In the genomic region with DNA sequence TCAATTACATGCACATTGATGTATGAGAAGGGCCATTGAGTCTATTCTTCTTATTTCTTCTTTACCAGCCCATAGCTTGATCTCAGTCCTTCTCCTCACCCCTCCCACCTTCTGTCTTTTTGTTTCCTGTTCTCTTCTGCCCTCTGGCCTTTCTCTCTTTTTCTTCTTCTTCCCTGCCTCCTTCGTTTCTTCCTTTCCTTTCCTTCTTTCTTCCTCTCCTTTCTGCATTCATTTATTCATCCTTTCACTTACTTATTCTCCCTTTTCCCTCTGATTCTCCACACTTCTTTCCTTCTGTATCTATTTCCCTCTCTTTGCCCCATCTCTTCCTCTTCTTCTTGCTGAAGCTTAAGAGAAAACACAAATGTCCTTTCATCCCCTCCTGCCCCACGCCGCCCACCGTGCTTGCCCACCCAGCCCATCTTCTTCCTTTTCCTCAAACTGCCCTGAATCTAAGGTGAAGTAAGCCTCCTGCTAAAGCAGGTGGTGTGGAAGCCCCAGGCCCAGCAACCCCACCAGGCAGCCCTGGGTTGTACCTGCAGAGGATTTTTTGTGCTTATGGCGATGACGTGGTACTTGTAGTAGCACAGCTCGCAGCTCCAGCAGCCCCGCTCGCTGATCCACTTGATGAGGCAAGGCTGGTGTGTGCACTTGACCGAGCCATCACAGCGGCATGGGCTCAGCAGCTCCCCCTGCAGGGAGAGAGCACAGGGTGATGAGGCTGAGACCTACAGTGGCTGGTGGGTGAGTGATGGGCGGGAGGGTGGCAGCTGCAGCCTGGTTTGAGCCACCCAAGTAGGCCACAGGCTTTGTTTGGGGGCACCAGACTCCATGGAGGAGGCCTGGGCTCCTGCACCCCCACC, we compare ENCODE assay signal across 8 cellular contexts.
A peak's percentile ranks its signal among the peaks of the same experiment; 100 is the strongest.
DNase-seq lines count a peak whose midpoint lies in the region; ATAC-seq, FAIRE-seq and TF ChIP-seq lines count a peak whose summit lies in the region.

No MANE protein-coding gene starts in this region.

- peak; percentile 62 for DNase-seq in activated CD4-positive, alpha-beta T cell treated with anti-CD3 and anti-CD28 coated beads for 48 hours
- no peak for DNase-seq in activated CD4-positive, alpha-beta T cell treated with anti-CD3 and anti-CD28 coated beads for 1 hour
- DNase-seq in K562 (ENCODE audit: extremely low read depth in 1 of 4, low spot score in 3 of 4), result peak; percentile 39 to 63 (median 54)
- DNase-seq in stimulated activated CD4-positive, alpha-beta T cell treated with anti-CD3 and anti-CD28 coated beads, Interleukin-1b, Interleukin-23, amount 100 ng/mL, for 48 hours, result peak; percentile 48
- no peak for DNase-seq in kidney tubule cell (ENCODE audit: low spot score)
- DNase-seq in DMS79 (lab: John Stamatoyannopoulos, UW), result no peak
- no peak for DNase-seq in CD8-positive, alpha-beta T cell

- no peak for TF ChIP-seq EP300 in K562 (IDR thresholded peaks at IDR 0.05; ENCODE audit: low read length)

- TF ChIP-seq RAD21 in K562 (CRISPR knock-in tag; conservative IDR thresholded peaks at IDR 0.05 in 1 of 2, IDR thresholded peaks at IDR 0.05 in 1 of 2), result peak; percentile 31 to 65

- ATAC-seq in HG03521 (IDR thresholded peaks at IDR 0.05; ENCODE audit: unreplicated experiment) (peak; percentile 51), K562 (peak; percentile 98)
- ATAC-seq in CD8-positive, alpha-beta T cell, result no peak

- no peaks in the 10 kb centered on the region for H3K36me3 ChIP-seq in K562 (ENCODE audit: control insufficient read depth, insufficient read depth, low read length)
- no peaks in the 10 kb centered on the region for H3K36me3 ChIP-seq in CD8-positive, alpha-beta T cell (ENCODE audit: insufficient read depth, low read length)

- BruUV-seq in K562 (replicated peaks; lab: Mats Ljungman, UMichigan), result no TSS peak

- H3K9me3 ChIP-seq in K562 (replicated peaks; ENCODE audit: control insufficient read depth, insufficient read depth, low read depth, low read length), result no peaks in the 10 kb centered on the region
- H3K9me3 ChIP-seq in CD8-positive, alpha-beta T cell (ENCODE audit: low read length), result no peaks in the 10 kb centered on the region

- no peak overlapping the region for H3K4me3 Mint-ChIP-seq in CD8-positive, alpha-beta T cell

- no peak overlapping the region for H3K4me2 ChIP-seq in K562 (ENCODE audit: insufficient read depth, low read length)

- H4K20me1 ChIP-seq in K562 (replicated peaks; ENCODE audit: control insufficient read depth, insufficient read depth, low read length), result no peaks in the 10 kb centered on the region

- no peaks in the 10 kb centered on the region for H3K27me3 Mint-ChIP-seq in CD8-positive, alpha-beta T cell (ENCODE audit: low read depth)

- POLR2A ChIA-PET in K562 (lab: Yijun Ruan, JAX), result interaction anchor here (0.6 to 1.3 kb wide), 3 partner anchors 8 to 107 kb away, joined by 3 to 5 read pairs (median 4); no protein-coding TSS in a partner anchor
- POLR2A ChIA-PET in CD8-positive, alpha-beta T cell (lab: Charles Lee), result no interaction called here

- no peak for TF ChIP-seq POLR2A in K562 (conservative IDR thresholded peaks at IDR 0.05)

- peak; percentile 68 to 75 (median 72) for TF ChIP-seq CTCF in K562 (IDR thresholded peaks at IDR 0.05 in 2 of 3, conservative IDR thresholded peaks at IDR 0.05 in 1 of 3; ENCODE audit: insufficient read depth in 2 of 3, low read depth in 1 of 3, low read length in 3 of 3)
- TF ChIP-seq CTCF in CD8-positive, alpha-beta T cell (IDR thresholded peaks at IDR 0.05), result no peak

- H3K27ac Mint-ChIP-seq in CD8-positive, alpha-beta T cell, result no peak overlapping the region

- H3K36me3 Mint-ChIP-seq in CD8-positive, alpha-beta T cell, result no peaks in the 10 kb centered on the region

- WGBS in K562 (ENCODE audit: insufficient coverage, low coverage, missing lambda C conversion rate), result 0% methylated on average over 5 of the region's 12 CpGs

- CTCF ChIA-PET in K562 (lab: Yijun Ruan, JAX; ENCODE audit: low intra/inter-chr PET ratio), result interaction anchor here (0.6 kb wide), 1 partner anchor 1408 kb away, joined by 3 read pairs; no protein-coding TSS in a partner anchor
- CTCF ChIA-PET in CD8-positive, alpha-beta T cell (lab: Charles Lee), result interaction anchor here (1.3 to 2.4 kb wide), 2 partner anchors 10 to 121 kb away, joined by 4 to 5 read pairs; no protein-coding TSS in a partner anchor

- in situ Hi-C loops in K562 (cut with MboI), result no loop called here

- peaks cover 3% of the 10 kb centered on the region for H3K4me1 Mint-ChIP-seq in CD8-positive, alpha-beta T cell (ENCODE audit: low read depth)

- no peak overlapping the region for H2AFZ ChIP-seq in K562 (ENCODE audit: low read depth, low read length)

- H3K27ac ChIP-seq in K562 (ENCODE audit: extremely low read depth, low read depth, low read length), result no peak overlapping the region
- no peak overlapping the region for H3K27ac ChIP-seq in CD8-positive, alpha-beta T cell (ENCODE audit: low read depth, low read length)

- H3K4me3 ChIP-seq in K562, result no peak overlapping the region
- no peak overlapping the region for H3K4me3 ChIP-seq in CD8-positive, alpha-beta T cell (ENCODE audit: low read depth, low read length)

- no peaks in the 10 kb centered on the region for H3K79me2 ChIP-seq in K562 (ENCODE audit: control insufficient read depth, insufficient read depth, low read length)

- FAIRE-seq in K562 (lab: Jason Lieb, UNC), result peak; percentile 51

- peaks cover 0 to 4% of the 10 kb centered on the region in 2 experiments; a peak in 2 of 5 replicates for H3K4me1 ChIP-seq in K562 (replicated peaks in 1 of 2; ENCODE audit: control insufficient read depth in 2 of 2, insufficient read depth in 2 of 2, low read length in 2 of 2)
- no peaks in the 10 kb centered on the region for H3K4me1 ChIP-seq in CD8-positive, alpha-beta T cell (ENCODE audit: insufficient read depth, low read length)

- H3K9me3 Mint-ChIP-seq in CD8-positive, alpha-beta T cell, result no peaks in the 10 kb centered on the region

- H3K9ac ChIP-seq in K562 (ENCODE audit: insufficient read depth in 1 of 2, low read depth in 2 of 2, low read length in 2 of 2), result no peak overlapping the region

- H3K9me1 ChIP-seq in K562 (ENCODE audit: control insufficient read depth, insufficient read depth, low read length), result no peaks in the 10 kb centered on the region

- intact Hi-C loops in K562 (cut with micrococcal nuclease), result no loop called here
- intact Hi-C loops in CD8-positive, alpha-beta T cell (cut with DNase I, micrococcal nuclease), result no loop called here

- H3K27me3 ChIP-seq in K562 (ENCODE audit: control insufficient read depth in 2 of 2, insufficient read depth in 2 of 2, low read length in 2 of 2), result no peaks in the 10 kb centered on the region
- H3K27me3 ChIP-seq in CD8-positive, alpha-beta T cell (ENCODE audit: insufficient read depth, low read length), result no peaks in the 10 kb centered on the region

TF ChIP-seq in K562, 482 proteins besides CTCF, POLR2A, EP300 and RAD21 (continues in another document):
- TF ChIP-seq ZNF324 (CRISPR knock-in tag; IDR thresholded peaks at IDR 0.05) (peak; percentile 95), ZNF175 (CRISPR knock-in tag; IDR thresholded peaks at IDR 0.05; ENCODE audit: low read depth) (no peak), CREM (IDR thresholded peaks at IDR 0.05; ENCODE audit: low read depth) (0 out of 2 replicates have a peak, but pooled peaks have one; percentile 26), ZNF644 (tag; IDR thresholded peaks at IDR 0.05; ENCODE audit: low read depth) (no peak), EHMT2 (IDR thresholded peaks at IDR 0.05) (0 out of 2 replicates have a peak, but pooled peaks have one; percentile 13), AFF1 (IDR thresholded peaks at IDR 0.05; ENCODE audit: low read depth in 1 of 2, partially characterized antibody in 2 of 2) (no peak), RB1 (IDR thresholded peaks at IDR 0.05; ENCODE audit: low read depth) (peak; percentile 22; the same call in 1 of the 2 replicates), NCOA1 (IDR thresholded peaks at IDR 0.05; ENCODE audit: low read depth) (no peak), KLF16 (IDR thresholded peaks at IDR 0.05) (0 out of 2 replicates have a peak, but pooled peaks have one; percentile 34)
- TF ChIP-seq, protein P1, sequence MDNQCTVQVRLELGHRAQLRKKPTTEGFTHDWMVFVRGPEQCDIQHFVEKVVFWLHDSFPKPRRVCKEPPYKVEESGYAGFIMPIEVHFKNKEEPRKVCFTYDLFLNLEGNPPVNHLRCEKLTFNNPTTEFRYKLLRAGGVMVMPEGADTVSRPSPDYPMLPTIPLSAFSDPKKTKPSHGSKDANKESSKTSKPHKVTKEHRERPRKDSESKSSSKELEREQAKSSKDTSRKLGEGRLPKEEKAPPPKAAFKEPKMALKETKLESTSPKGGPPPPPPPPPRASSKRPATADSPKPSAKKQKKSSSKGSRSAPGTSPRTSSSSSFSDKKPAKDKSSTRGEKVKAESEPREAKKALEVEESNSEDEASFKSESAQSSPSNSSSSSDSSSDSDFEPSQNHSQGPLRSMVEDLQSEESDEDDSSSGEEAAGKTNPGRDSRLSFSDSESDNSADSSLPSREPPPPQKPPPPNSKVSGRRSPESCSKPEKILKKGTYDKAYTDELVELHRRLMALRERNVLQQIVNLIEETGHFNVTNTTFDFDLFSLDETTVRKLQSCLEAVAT (IDR thresholded peaks at IDR 0.05), result no peak

Comparison
In these comparisons a context has a peak if more than half of its experiments do, and no peak if none do; other contexts are left out.
1. DNase-seq: peak in activated CD4-positive, alpha-beta T cell treated with anti-CD3 and anti-CD28 coated beads for 48 hours (single experiment), K562 (4 of 4) and stimulated activated CD4-positive, alpha-beta T cell treated with anti-CD3 and anti-CD28 coated beads, Interleukin-1b, Interleukin-23, amount 100 ng/mL, for 48 hours (single experiment); none in activated CD4-positive, alpha-beta T cell treated with anti-CD3 and anti-CD28 coated beads for 1 hour (single experiment), kidney tubule cell (single experiment), DMS79 (single experiment) and CD8-positive, alpha-beta T cell (0 of 7).